ENCODE assay signal across 2 cellular contexts in the genomic region with DNA sequence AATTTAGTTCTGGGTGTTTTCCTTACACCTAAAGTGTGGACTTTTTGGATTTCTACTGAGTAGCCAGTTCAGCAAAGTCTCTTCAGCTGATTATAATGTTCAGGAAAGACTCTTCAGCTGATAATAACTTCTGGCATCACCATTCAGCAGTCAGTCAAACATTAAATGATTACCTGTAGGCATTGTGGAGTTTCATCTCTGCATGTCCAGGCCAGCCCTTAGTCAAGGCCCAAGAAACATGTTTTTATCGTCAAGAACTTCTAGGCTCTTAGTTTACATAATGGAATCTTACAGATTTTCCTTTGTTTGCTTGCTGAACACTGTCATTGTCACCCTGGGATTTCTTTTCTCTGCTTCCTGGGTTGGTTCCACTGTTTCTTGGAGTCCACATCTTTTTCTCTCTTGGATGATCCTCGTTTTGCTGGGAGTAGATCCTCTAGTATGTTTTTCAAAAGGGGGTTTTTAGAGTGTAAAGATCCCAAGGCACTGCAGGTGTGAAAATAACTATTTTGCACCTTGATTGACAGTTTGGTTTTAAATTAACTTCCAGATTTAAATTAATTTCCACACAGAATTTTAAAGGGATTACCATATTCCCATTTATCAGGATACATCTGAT.
TF ChIP-seq lines count a peak whose summit lies in the region.

No MANE protein-coding gene starts in this region.

TF ChIP-seq in HEK293, 187 proteins besides CTCF, POLR2A, EP300 and RAD21:
- TF ChIP-seq SETDB1 (IDR thresholded peaks at IDR 0.05; ENCODE audit: insufficient read length, low read length), result peak; percentile 51
- TF ChIP-seq ZNF560 (tag by site-specific recombination; IDR thresholded peaks at IDR 0.05; ENCODE audit: borderline replicate concordance), result no peak

TF ChIP-seq in K562, 482 proteins besides CTCF, POLR2A, EP300 and RAD21:
- TF ChIP-seq ZNF586 (CRISPR knock-in tag; conservative IDR thresholded peaks at IDR 0.05) (no peak), PRPF4 (IDR thresholded peaks at IDR 0.05; ENCODE audit: insufficient read depth, low read depth, low read length, poor library complexity, severe bottlenecking) (no peak), RBM25 (IDR thresholded peaks at IDR 0.05; ENCODE audit: low read depth, low read length, severe bottlenecking) (peak; percentile 55), CXXC5 (CRISPR knock-in tag; IDR thresholded peaks at IDR 0.05) (no peak), ZNF311 (CRISPR knock-in tag; IDR thresholded peaks at IDR 0.05) (no peak), ELF4 (CRISPR knock-in tag; IDR thresholded peaks at IDR 0.05) (no peak), RUNX1 (IDR thresholded peaks at IDR 0.05; ENCODE audit: low read depth) (no peak)
